Comparison of ENCODE assay signal across 1 cellular context in the genomic region with DNA sequence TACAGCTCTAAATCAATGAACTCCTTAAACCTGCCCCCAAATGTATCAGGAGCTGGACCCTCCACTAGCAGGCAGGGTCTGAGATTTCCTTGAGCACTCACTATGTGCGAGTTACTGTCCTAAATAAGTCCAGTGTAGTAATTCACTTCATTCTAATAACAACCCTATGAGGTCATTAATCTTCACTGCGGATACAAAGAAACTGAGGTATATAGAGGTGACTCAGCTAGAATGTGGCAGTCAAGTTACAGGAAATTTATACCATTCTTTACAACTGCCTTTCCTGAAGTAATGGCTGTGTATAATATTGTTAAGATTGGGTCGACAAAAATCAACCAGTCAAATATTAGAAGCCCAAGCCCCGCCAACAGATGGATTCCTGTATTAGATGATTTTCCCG.
TF ChIP-seq lines count a peak whose summit lies in the region.

No MANE protein-coding gene starts in this region.

TF ChIP-seq in IMR-90, 13 proteins besides CTCF, POLR2A, EP300 and RAD21:
- TF ChIP-seq, protein P1, sequence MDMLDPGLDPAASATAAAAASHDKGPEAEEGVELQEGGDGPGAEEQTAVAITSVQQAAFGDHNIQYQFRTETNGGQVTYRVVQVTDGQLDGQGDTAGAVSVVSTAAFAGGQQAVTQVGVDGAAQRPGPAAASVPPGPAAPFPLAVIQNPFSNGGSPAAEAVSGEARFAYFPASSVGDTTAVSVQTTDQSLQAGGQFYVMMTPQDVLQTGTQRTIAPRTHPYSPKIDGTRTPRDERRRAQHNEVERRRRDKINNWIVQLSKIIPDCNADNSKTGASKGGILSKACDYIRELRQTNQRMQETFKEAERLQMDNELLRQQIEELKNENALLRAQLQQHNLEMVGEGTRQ (IDR thresholded peaks at IDR 0.05; ENCODE audit: low read depth, low read length) = no peak
- TF ChIP-seq MAZ (IDR thresholded peaks at IDR 0.05; ENCODE audit: borderline replicate concordance, low read depth, low read length) (no peak), FOS (IDR thresholded peaks at IDR 0.05; ENCODE audit: low read depth, low read length) (no peak), CHD1 (IDR thresholded peaks at IDR 0.05; ENCODE audit: low read depth, low read length) (no peak), CEBPB (IDR thresholded peaks at IDR 0.05; ENCODE audit: low read depth, low read length) (no peak), NFE2L2 (IDR thresholded peaks at IDR 0.05; ENCODE audit: low read depth, low read length) (no peak), MXI1 (IDR thresholded peaks at IDR 0.05; ENCODE audit: borderline replicate concordance, low read depth, low read length) (no peak), SMC3 (IDR thresholded peaks at IDR 0.05; ENCODE audit: low read depth, low read length) (no peak), RCOR1 (IDR thresholded peaks at IDR 0.05; ENCODE audit: insufficient replicate concordance, low read length) (no peak), BHLHE40 (IDR thresholded peaks at IDR 0.05; ENCODE audit: low read depth, low read length) (no peak), RFX5 (IDR thresholded peaks at IDR 0.05; ENCODE audit: low read depth, low read length) (no peak), MAFK (IDR thresholded peaks at IDR 0.05; ENCODE audit: low read depth, low read length) (no peak)
- TF ChIP-seq, protein P2, sequence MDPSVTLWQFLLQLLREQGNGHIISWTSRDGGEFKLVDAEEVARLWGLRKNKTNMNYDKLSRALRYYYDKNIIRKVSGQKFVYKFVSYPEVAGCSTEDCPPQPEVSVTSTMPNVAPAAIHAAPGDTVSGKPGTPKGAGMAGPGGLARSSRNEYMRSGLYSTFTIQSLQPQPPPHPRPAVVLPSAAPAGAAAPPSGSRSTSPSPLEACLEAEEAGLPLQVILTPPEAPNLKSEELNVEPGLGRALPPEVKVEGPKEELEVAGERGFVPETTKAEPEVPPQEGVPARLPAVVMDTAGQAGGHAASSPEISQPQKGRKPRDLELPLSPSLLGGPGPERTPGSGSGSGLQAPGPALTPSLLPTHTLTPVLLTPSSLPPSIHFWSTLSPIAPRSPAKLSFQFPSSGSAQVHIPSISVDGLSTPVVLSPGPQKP (IDR thresholded peaks at IDR 0.05; ENCODE audit: borderline replicate concordance, low read depth, low read length) = no peak
